ENCODE assay signal across 8 cellular contexts in the genomic region with DNA sequence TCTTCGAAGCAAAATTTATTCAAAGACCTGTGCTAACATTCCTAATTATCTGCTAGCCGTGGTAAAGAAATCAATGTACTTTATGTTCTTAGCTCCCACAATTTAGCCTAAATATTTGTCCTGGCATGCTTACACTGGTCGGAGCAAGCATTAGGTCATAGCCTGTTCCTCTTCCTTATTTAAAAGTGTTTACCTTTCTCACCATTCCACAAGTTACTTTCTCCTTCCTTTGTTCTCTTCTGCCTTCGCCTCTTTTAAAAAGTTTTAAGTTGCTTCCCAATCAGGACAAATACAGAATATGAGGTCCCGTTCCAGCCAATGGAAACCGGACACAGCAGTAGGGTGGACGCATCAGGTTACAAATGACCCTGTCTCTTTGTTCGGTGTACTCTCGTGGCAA.
"Had no signal": no experiment of that assay in that cellular context is flagged by ENCODE, and none has a peak within 500 bp of the region (broad histone marks: within the 10 kb centered on the region; RNA-seq: fewer than 3 reads in every experiment).

No MANE protein-coding gene starts in this region.

- H3K27ac ChIP-seq: ascending aorta, colonic mucosa, neutrophil, tibial nerve had no signal

- H3K9me3 ChIP-seq: ascending aorta, colonic mucosa, neutrophil, tibial nerve had no signal

- H3K4me1 ChIP-seq: ascending aorta, colonic mucosa, tibial nerve had no signal

- FAIRE-seq: small intestine had no signal

- H3K27me3 Mint-ChIP-seq: T-helper 17 cell had no signal

- H3K4me3 ChIP-seq: ascending aorta, colonic mucosa, tibial nerve had no signal

- H3K27me3 ChIP-seq: ascending aorta, colonic mucosa, neutrophil, tibial nerve had no signal

- DNase-seq: activated CD4-positive, CD25-positive, alpha-beta regulatory T cell treated with anti-CD3 and anti-CD28 coated beads, Interleukin-2, amount 50 U/mL, for 72 hours; colonic mucosa; right cardiac atrium; small intestine; T-helper 17 cell had no signal

- H3K4me3 Mint-ChIP-seq: T-helper 17 cell had no signal

- ATAC-seq: right cardiac atrium, T-helper 17 cell had no signal
